ENCODE assay signal across 15 cellular contexts in genomic region chr18:75618146-75618545, GRCh38.
DNase-seq lines count a peak whose midpoint lies in the region; ATAC-seq and TF ChIP-seq lines count a peak whose summit lies in the region.
"Had no signal": no experiment of that assay in that cellular context is flagged by ENCODE, and none has a peak within 500 bp of the region (broad histone marks: within the 10 kb centered on the region; RNA-seq: fewer than 3 reads in every experiment).

No MANE protein-coding gene starts in this region.

- H3K36me3 Mint-ChIP-seq in Calu3 (ENCODE audit: insufficient read depth, unreplicated experiment): peaks cover under 1% of the 10 kb centered on the region
- H3K36me3 Mint-ChIP-seq: CD4-positive, alpha-beta memory T cell had no signal

- no peak for ATAC-seq in GM21515 (IDR thresholded peaks at IDR 0.05; ENCODE audit: unreplicated experiment)
- ATAC-seq in GM19035 (IDR thresholded peaks at IDR 0.05; ENCODE audit: unreplicated experiment): no peak

- no TSS peak for BruUV-seq in Calu3 (replicated peaks; lab: Mats Ljungman, UMichigan)

- CTCF ChIA-PET in Calu3 (lab: Charles Lee): no interaction called here

- no peak overlapping the region for H4K91ac ChIP-seq in neuronal stem cell (ENCODE audit: low read depth, low read length, poor library complexity)

- H3K23ac ChIP-seq in neuronal stem cell (ENCODE audit: low read depth, low read length, poor library complexity): no peak overlapping the region

- no peak overlapping the region for H3K4me3 Mint-ChIP-seq in Calu3 (ENCODE audit: low read depth, unreplicated experiment)
- H3K4me3 Mint-ChIP-seq: CD4-positive, alpha-beta memory T cell had no signal

- peak overlapping the region; percentile 6 for H4K8ac ChIP-seq in neuronal stem cell (ENCODE audit: low read depth, low read length)

- H3K4me3 ChIP-seq in neuronal stem cell (ENCODE audit: low read length in 2 of 2): no peak overlapping the region
- H3K4me3 ChIP-seq: GM23248 had no signal

- no peaks in the 10 kb centered on the region for H3K4me1 ChIP-seq in neuronal stem cell (ENCODE audit: control insufficient read depth in 2 of 2, insufficient read depth in 1 of 2, low read depth in 1 of 2, low read length in 2 of 2)
- H3K4me1 ChIP-seq: Caco-2 had no signal

- no peaks in the 10 kb centered on the region for H3K4me1 Mint-ChIP-seq in Calu3 (ENCODE audit: low read depth, unreplicated experiment)
- H3K4me1 Mint-ChIP-seq: CD4-positive, alpha-beta memory T cell had no signal

- H3K27me3 ChIP-seq in neuronal stem cell (ENCODE audit: control insufficient read depth in 3 of 3, insufficient read depth in 3 of 3, low read depth in 1 of 3, low read length in 3 of 3): no peaks in the 10 kb centered on the region

- WGBS in neuronal stem cell (ENCODE audit: extremely low coverage in 2 of 2, insufficient read length in 2 of 2, insufficient replicate concordance in 1 of 2), 2 donors: no CpG with 5 or more reads among the region's 4 CpGs

- H3K36me3 ChIP-seq in neuronal stem cell (replicated peaks in 1 of 2; ENCODE audit: control insufficient read depth in 2 of 2, insufficient read depth in 2 of 2, low read length in 2 of 2): no peaks in the 10 kb centered on the region

- no peak overlapping the region for H3K4ac ChIP-seq in neuronal stem cell (ENCODE audit: low read length)

- H3K9me3 Mint-ChIP-seq in Calu3 (ENCODE audit: low read depth, unreplicated experiment): peaks cover 18% of the 10 kb centered on the region

- DNase-seq in Daoy (ENCODE audit: low read depth) (peak; percentile 57), RPMI7951 (ENCODE audit: low read depth) (peak; percentile 64), neuronal stem cell (ENCODE audit: low spot score) (no peak), Calu3 (no peak)
- DNase-seq: C1 segment of cervical spinal cord; Caco-2; CD4-positive, alpha-beta memory T cell; DMS 273 treated with DMSO at 0.1 percent for 48 hours; DMS79; GF-D8; GM23248; H7; HCEC 1CT had no signal

- H3K79me1 ChIP-seq in neuronal stem cell (ENCODE audit: low read depth, low read length): no peaks in the 10 kb centered on the region

- no peak overlapping the region for H3K27ac ChIP-seq in neuronal stem cell (replicated peaks; ENCODE audit: low read length)
- H3K27ac ChIP-seq: GM23248 had no signal

- no peak overlapping the region for H3K18ac ChIP-seq in neuronal stem cell (ENCODE audit: low read length)

- H3K4me2 ChIP-seq in neuronal stem cell (ENCODE audit: insufficient read depth, low read length, poor library complexity, severe bottlenecking): no peak overlapping the region

- no peak overlapping the region for H2AFZ ChIP-seq in neuronal stem cell (ENCODE audit: low read length)
- H2AFZ ChIP-seq: GM23248 had no signal

- no peaks in the 10 kb centered on the region for H3K9me3 ChIP-seq in neuronal stem cell (replicated peaks in 1 of 2; ENCODE audit: control insufficient read depth in 2 of 2, insufficient read depth in 1 of 2, low read depth in 1 of 2, low read length in 2 of 2)
- H3K9me3 ChIP-seq: Caco-2 had no signal

- H2BK5ac ChIP-seq in neuronal stem cell (ENCODE audit: low read length): no peak overlapping the region

- H3K14ac ChIP-seq in neuronal stem cell (ENCODE audit: low read length): no peak overlapping the region

- no peak overlapping the region for H3K27ac Mint-ChIP-seq in Calu3 (ENCODE audit: unreplicated experiment)
- H3K27ac Mint-ChIP-seq: CD4-positive, alpha-beta memory T cell had no signal

- H2BK15ac ChIP-seq in neuronal stem cell (ENCODE audit: low read length): no peak overlapping the region

- no peak overlapping the region for H2BK120ac ChIP-seq in neuronal stem cell (ENCODE audit: low read depth, low read length)

- intact Hi-C loops in Calu3 (cut with micrococcal nuclease; ENCODE audit: unreplicated experiment): no loop called here

- no peaks in the 10 kb centered on the region for H3K27me3 Mint-ChIP-seq in Calu3 (ENCODE audit: unreplicated experiment)

- H2AK5ac ChIP-seq in neuronal stem cell (ENCODE audit: low read depth, low read length): no peak overlapping the region

- no peak overlapping the region for H2BK12ac ChIP-seq in neuronal stem cell (ENCODE audit: low read length)

- no peak overlapping the region for H3K9ac ChIP-seq in neuronal stem cell (ENCODE audit: low read depth, low read length, poor library complexity)
- H3K9ac ChIP-seq: GM23248 had no signal

- no peak for TF ChIP-seq CTCF in Calu3 (IDR thresholded peaks at IDR 0.05; ENCODE audit: unreplicated experiment)

Comparison
In these comparisons a context has a peak if more than half of its experiments do, and no peak if none do; other contexts are left out.
1. DNase-seq: peak in Daoy (single experiment) and RPMI7951 (single experiment); none in neuronal stem cell (single experiment) and Calu3 (single experiment).